In the genomic region with DNA sequence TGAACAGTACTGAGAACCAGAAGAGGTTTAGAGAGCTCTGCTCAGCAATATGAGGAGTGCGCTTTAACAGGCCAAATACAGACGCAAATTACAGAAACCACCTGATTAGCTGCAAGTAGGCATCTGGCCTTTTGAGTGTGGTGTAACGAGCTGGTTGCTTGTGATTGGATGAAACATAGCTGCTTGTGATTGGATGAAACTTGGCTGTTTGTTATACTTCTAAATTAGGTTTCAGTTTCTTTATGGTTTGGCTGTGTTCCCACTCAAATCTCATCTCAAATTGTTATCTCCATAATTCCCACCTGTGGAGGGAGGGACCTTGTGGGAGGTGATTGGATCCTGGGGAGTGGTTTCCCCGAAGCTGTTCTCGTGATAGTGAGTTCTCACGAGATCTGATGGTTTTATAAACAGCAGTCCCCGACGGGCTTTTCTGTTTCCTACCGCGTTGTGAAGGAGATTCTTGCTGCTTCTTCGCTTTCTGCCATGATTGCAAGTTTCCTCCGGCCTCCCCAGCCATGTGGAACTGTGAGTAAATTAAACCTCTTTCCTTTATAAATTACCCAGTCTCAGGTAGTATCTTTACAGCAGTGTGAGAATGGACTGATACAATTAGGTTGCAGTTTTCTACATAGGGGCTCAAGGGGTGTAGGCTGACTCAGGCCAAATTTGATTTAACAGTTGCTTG, we compare ENCODE assay signal across 16 cellular contexts.
DNase-seq lines count a peak whose midpoint lies in the region; ATAC-seq, FAIRE-seq and TF ChIP-seq lines count a peak whose summit lies in the region.
"Had no signal": no experiment of that assay in that cellular context is flagged by ENCODE, and none has a peak within 500 bp of the region (broad histone marks: within the 10 kb centered on the region; RNA-seq: fewer than 3 reads in every experiment).

No MANE protein-coding gene starts in this region.

- TF ChIP-seq POLR2A in HepG2 (IDR thresholded peaks at IDR 0.05; ENCODE audit: insufficient read depth in 1 of 2, low read depth in 2 of 2, low read length in 2 of 2), result peak; percentile 82 to 96
- TF ChIP-seq POLR2A in right lobe of liver (IDR thresholded peaks at IDR 0.05), result no peak

- H3K4me2 ChIP-seq in HepG2 (ENCODE audit: low read depth, low read length), result peak overlapping the region; percentile 81
- H3K4me2 ChIP-seq: smooth muscle cell had no signal

- peak overlapping the region; percentile 98 for H2AFZ ChIP-seq in HepG2 (ENCODE audit: low read length)

- POLR2A ChIA-PET in HepG2 (lab: Yijun Ruan, JAX), result interaction anchor here (0.7 to 1.2 kb wide), 3 partner anchors 23 to 658 kb away, joined by 4 to 5 read pairs (median 5); no protein-coding TSS in a partner anchor

- TF ChIP-seq CTCF in HepG2 (CRISPR knock-in tag; IDR thresholded peaks at IDR 0.05) (no peak), right lobe of liver (IDR thresholded peaks at IDR 0.05) (no peak)

- DNase-seq in HepG2 (ENCODE audit: low spot score) (peak; percentile 92), right lobe of liver (no peak), NCI-H2081 (lab: John Stamatoyannopoulos, UW) (peak; percentile 36 to 72), SJCRH30 (peak; percentile 63 to 83), urothelium cell line (ENCODE audit: low spot score) (peak; percentile 37), SKM-1 treated with dmso at 0.1 percent for 144 hours (lab: John Stamatoyannopoulos, UW; ENCODE audit: unreplicated experiment) (no peak)
- DNase-seq in stimulated activated CD4-positive, alpha-beta T cell treated with anti-CD3 and anti-CD28 coated beads, Interleukin-4, amount 100 ng/mL, for 4 hours, result no peak
- DNase-seq: activated CD4-positive, CD25-positive, alpha-beta regulatory T cell treated with anti-CD3 and anti-CD28 coated beads, Interleukin-2, amount 50 U/mL, for 72 hours; brain microvascular endothelial cell; hypothalamus; NCI-H2227 treated with DMSO at 0.1 percent for 48 hours had no signal

- H3K36me3 ChIP-seq in HepG2 (replicated peaks in 1 of 2; ENCODE audit: control insufficient read depth in 1 of 2, insufficient read depth in 2 of 2, low read length in 2 of 2), result no peaks in the 10 kb centered on the region
- no peaks in the 10 kb centered on the region for H3K36me3 ChIP-seq in right lobe of liver
- no peaks in the 10 kb centered on the region for H3K36me3 ChIP-seq in SJCRH30
- H3K36me3 ChIP-seq: brain microvascular endothelial cell, neutrophil had no signal

- TF ChIP-seq EP300 in HepG2 (IDR thresholded peaks at IDR 0.05; ENCODE audit: low read depth in 2 of 2, low read length in 2 of 2) (no peak), HepG2 (CRISPR knock-in tag; IDR thresholded peaks at IDR 0.05; ENCODE audit: borderline replicate concordance) (no peak)

- no peaks in the 10 kb centered on the region for H4K20me1 ChIP-seq in HepG2 (ENCODE audit: insufficient read depth, low read length)

- no peaks in the 10 kb centered on the region; the same call in 1 of the 2 replicates for H3K9me3 ChIP-seq in HepG2 (ENCODE audit: low read length)
- no peaks in the 10 kb centered on the region for H3K9me3 ChIP-seq in right lobe of liver
- H3K9me3 ChIP-seq in SJCRH30 (replicated peaks), result peaks cover 4% of the 10 kb centered on the region; the same call in 1 of the 2 replicates
- H3K9me3 ChIP-seq: neutrophil had no signal

- peak; percentile 98 for ATAC-seq in HepG2
- ATAC-seq in right lobe of liver, result no peak
- no peak for ATAC-seq in HG02885 (IDR thresholded peaks at IDR 0.05; ENCODE audit: poor library complexity, unreplicated experiment)

- WGBS in HepG2 (ENCODE audit: low lambda C conversion rate), result 6% methylated on average over 12 of the region's 12 CpGs
- 74% methylated on average over 12 of the region's 12 CpGs for whole genome bisulfite sequencing in right lobe of liver (ENCODE audit: insufficient coverage, low coverage, low lambda C conversion rate, missing lambda C conversion rate)

- no peak for TF ChIP-seq RAD21 in HepG2 (CRISPR knock-in tag; IDR thresholded peaks at IDR 0.05)

- no peaks in the 10 kb centered on the region; a peak in 1 of 5 replicates for H3K27me3 ChIP-seq in HepG2 (ENCODE audit: control insufficient read depth in 1 of 2, insufficient read depth in 2 of 2, low read length in 2 of 2)
- H3K27me3 ChIP-seq in right lobe of liver, result no peaks in the 10 kb centered on the region
- H3K27me3 ChIP-seq in SJCRH30, result no peaks in the 10 kb centered on the region
- H3K27me3 ChIP-seq: brain microvascular endothelial cell, neutrophil had no signal

- in situ Hi-C loops in HepG2 (cut with HindIII; ENCODE audit: extremely low pct_ligation_motif_present, low pct_unique_long_range_greater_than_20kb), result no loop called here

- FAIRE-seq in HepG2 (lab: Jason Lieb, UNC) (peak; percentile 92), urothelium cell line (lab: Jason Lieb, UNC) (no peak)

- no TSS peak for BruUV-seq in HepG2 (replicated peaks; lab: Mats Ljungman, UMichigan)

- H3K4me3 ChIP-seq in HepG2 (replicated peaks in 1 of 3; ENCODE audit: insufficient read depth in 1 of 3, low read depth in 2 of 3, low read length in 3 of 3), result peak overlapping the region; percentile 70 to 98 (median 74)
- H3K4me3 ChIP-seq in right lobe of liver, result no peak overlapping the region
- H3K4me3 ChIP-seq in SJCRH30, result peak overlapping the region; percentile 67
- H3K4me3 ChIP-seq: SK-N-MC, smooth muscle cell had no signal

- H3K4me1 ChIP-seq in HepG2 (ENCODE audit: insufficient read depth, low read length) (peaks cover 17% of the 10 kb centered on the region), right lobe of liver (no peaks in the 10 kb centered on the region), SJCRH30 (no peaks in the 10 kb centered on the region)

- intact Hi-C loops in HepG2 (cut with micrococcal nuclease; ENCODE audit: unreplicated experiment), result loop anchor here (10.0 kb wide), 1 partner anchor 1071 kb away; a partner anchor contains a TSS
- intact Hi-C loops in right lobe of liver (cut with DNase I), result no loop called here

- H3K79me2 ChIP-seq in HepG2 (ENCODE audit: insufficient read depth, low read length), result peaks cover 33% of the 10 kb centered on the region

- H3K27ac ChIP-seq in HepG2 (ENCODE audit: extremely low read length, insufficient read depth, low read length), result peak overlapping the region; percentile 39
- no peak overlapping the region for H3K27ac ChIP-seq in right lobe of liver
- peak overlapping the region; percentile 4; the same call in 1 of the 2 replicates for H3K27ac ChIP-seq in SJCRH30
- H3K27ac ChIP-seq: brain microvascular endothelial cell, epithelial cell of prostate, neutrophil, SK-N-MC had no signal

- H3K9ac ChIP-seq in HepG2 (ENCODE audit: insufficient read depth, low read depth, low read length), result peak overlapping the region; percentile 80

- CTCF ChIA-PET in HepG2 (lab: Yijun Ruan, JAX; ENCODE audit: low intra/inter-chr PET ratio, low total read pairs), result no interaction called here

TF ChIP-seq in HepG2, 621 proteins besides CTCF, POLR2A, EP300 and RAD21 (continues in another document):
- peak; percentile 93 for TF ChIP-seq KMT2B (CRISPR knock-in tag; IDR thresholded peaks at IDR 0.05)
- TF ChIP-seq POLR2G (IDR thresholded peaks at IDR 0.05; ENCODE audit: low read depth, low read length), result peak; percentile 93
- TF ChIP-seq ZNF709 (CRISPR knock-in tag; IDR thresholded peaks at IDR 0.05), result 0 out of 2 replicates have a peak, but pooled peaks have one; percentile 50
- TF ChIP-seq, protein P1, sequence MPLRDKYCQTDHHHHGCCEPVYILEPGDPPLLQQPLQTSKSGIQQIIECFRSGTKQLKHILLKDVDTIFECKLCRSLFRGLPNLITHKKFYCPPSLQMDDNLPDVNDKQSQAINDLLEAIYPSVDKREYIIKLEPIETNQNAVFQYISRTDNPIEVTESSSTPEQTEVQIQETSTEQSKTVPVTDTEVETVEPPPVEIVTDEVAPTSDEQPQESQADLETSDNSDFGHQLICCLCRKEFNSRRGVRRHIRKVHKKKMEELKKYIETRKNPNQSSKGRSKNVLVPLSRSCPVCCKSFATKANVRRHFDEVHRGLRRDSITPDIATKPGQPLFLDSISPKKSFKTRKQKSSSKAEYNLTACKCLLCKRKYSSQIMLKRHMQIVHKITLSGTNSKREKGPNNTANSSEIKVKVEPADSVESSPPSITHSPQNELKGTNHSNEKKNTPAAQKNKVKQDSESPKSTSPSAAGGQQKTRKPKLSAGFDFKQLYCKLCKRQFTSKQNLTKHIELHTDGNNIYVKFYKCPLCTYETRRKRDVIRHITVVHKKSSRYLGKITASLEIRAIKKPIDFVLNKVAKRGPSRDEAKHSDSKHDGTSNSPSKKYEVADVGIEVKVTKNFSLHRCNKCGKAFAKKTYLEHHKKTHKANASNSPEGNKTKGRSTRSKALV (CRISPR knock-in tag; IDR thresholded peaks at IDR 0.05), result no peak
- TF ChIP-seq KMT2A (CRISPR knock-in tag; IDR thresholded peaks at IDR 0.05), result peak; percentile 77; the same call in 1 of the 2 replicates
- TF ChIP-seq DNMT1 (CRISPR knock-in tag; IDR thresholded peaks at IDR 0.05), result no peak
- no peak for TF ChIP-seq SP4 (CRISPR knock-in tag; IDR thresholded peaks at IDR 0.05)
- peak; percentile 72; the same call in 1 of the 2 replicates for TF ChIP-seq EHMT2 (IDR thresholded peaks at IDR 0.05; ENCODE audit: borderline replicate concordance, low read depth, low read length)
- TF ChIP-seq ZMAT3 (CRISPR knock-in tag; conservative IDR thresholded peaks at IDR 0.05), result no peak
- TF ChIP-seq, protein P2, sequence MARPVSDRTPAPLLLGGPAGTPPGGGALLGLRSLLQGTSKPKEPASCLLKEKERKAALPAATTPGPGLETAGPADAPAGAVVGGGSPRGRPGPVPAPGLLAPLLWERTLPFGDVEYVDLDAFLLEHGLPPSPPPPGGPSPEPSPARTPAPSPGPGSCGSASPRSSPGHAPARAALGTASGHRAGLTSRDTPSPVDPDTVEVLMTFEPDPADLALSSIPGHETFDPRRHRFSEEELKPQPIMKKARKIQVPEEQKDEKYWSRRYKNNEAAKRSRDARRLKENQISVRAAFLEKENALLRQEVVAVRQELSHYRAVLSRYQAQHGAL (CRISPR knock-in tag; IDR thresholded peaks at IDR 0.05; ENCODE audit: not compliant biosample characterization), result no peak
- peak; percentile 87 for TF ChIP-seq SIN3A (IDR thresholded peaks at IDR 0.05; ENCODE audit: borderline replicate concordance, low read depth, low read length)
- TF ChIP-seq PHF5A (CRISPR knock-in tag; IDR thresholded peaks at IDR 0.05; ENCODE audit: low read depth, unreplicated experiment), result no peak
- no peak for TF ChIP-seq ZNF343 (CRISPR knock-in tag; IDR thresholded peaks at IDR 0.05)

Comparison
In these comparisons a context has a peak if more than half of its experiments do, and no peak if none do; other contexts are left out.
1. DNase-seq: peak in HepG2 (single experiment), NCI-H2081 (2 of 2), SJCRH30 (2 of 2) and urothelium cell line (single experiment); none in right lobe of liver (0 of 3), stimulated activated CD4-positive, alpha-beta T cell treated with anti-CD3 and anti-CD28 coated beads, Interleukin-4, amount 100 ng/mL, for 4 hours (0 of 2) and SKM-1 treated with dmso at 0.1 percent for 144 hours (single experiment).
2. H3K27ac ChIP-seq: peak in HepG2 (single experiment) and SJCRH30 (single experiment); none in right lobe of liver (0 of 3).
3. H3K4me3 ChIP-seq: peak in HepG2 (3 of 3) and SJCRH30 (single experiment); none in right lobe of liver (0 of 3).